ENCODE assay signal across 13 cellular contexts in the genomic region with DNA sequence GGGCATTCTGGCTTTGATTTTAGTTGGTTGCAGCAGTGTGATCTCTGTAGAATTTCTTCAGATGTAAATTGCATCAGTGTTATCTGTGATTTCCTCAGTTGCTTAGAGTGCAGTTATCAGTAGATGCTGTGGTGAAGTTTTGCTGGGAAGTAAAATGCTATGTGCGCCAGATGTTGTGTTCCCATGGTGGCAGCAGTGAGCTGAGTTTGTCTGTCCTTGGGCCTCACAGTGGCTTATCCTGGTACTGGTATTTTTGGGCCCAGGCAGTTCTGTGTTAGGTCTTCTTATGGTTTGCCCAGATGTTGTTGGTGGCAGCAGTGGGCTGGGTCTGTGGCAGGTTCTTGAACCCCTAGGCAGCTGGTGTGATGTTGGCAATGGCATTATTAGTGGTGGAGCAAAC.
"Had no signal": no experiment of that assay in that cellular context is flagged by ENCODE, and none has a peak within 500 bp of the region (broad histone marks: within the 10 kb centered on the region; RNA-seq: fewer than 3 reads in every experiment).

No MANE protein-coding gene starts in this region.

- H3K27me3 ChIP-seq: tibial nerve had no signal

- DNase-seq: activated CD4-positive, alpha-beta T cell treated with anti-CD3 and anti-CD28 coated beads for 1 hour; activated CD4-positive, alpha-beta T cell treated with anti-CD3 and anti-CD28 coated beads, Interleukin-2, amount 50 U/mL, for 48 hours; activated CD8-positive, alpha-beta memory T cell treated with anti-CD3 and anti-CD28 coated beads, Interleukin-2, amount 10 ng/mL, durations not matched to agents 7 days and 5 days; activated effector memory CD4-positive, alpha-beta T cell treated with anti-CD3 and anti-CD28 coated beads, Interleukin-2, amount 50 U/mL, for 16 hours; activated T-cell treated with anti-CD3 and anti-CD28 coated beads, Interleukin-2, amount 50 U/mL, for 4 hours; amygdala; cerebellar nuclear complex; hippocampal formation; natural killer cell; nucleus accumbens; right cardiac atrium; small intestine had no signal

- H3K27ac ChIP-seq: tibial nerve had no signal

- H3K36me3 ChIP-seq: tibial nerve had no signal

- H3K4me3 ChIP-seq: tibial nerve had no signal

- H3K4me1 ChIP-seq: tibial nerve had no signal
